1 cellular context compared by ENCODE assay signal in genomic region chr6:29942275-29943052, GRCh38.
TF ChIP-seq lines count a peak whose summit lies in the region.

Gene HLA-A (plus strand): TSS chr6:29942532. CDS start chr6:29942554, 22 bp downstream.

TF ChIP-seq in HepG2, 621 proteins besides CTCF, POLR2A, EP300 and RAD21 (continued from another document and continues in another):
- TF ChIP-seq AKNA (CRISPR knock-in tag; IDR thresholded peaks at IDR 0.05; ENCODE audit: borderline replicate concordance) (no peak), KAT2B (IDR thresholded peaks at IDR 0.05; ENCODE audit: borderline replicate concordance, low read depth, low read length) (no peak), HNF4A (CRISPR knock-in tag; IDR thresholded peaks at IDR 0.05) (peak; percentile 47), ZNF33B (CRISPR knock-in tag; IDR thresholded peaks at IDR 0.05) (no peak), ZMYM4 (CRISPR knock-in tag; IDR thresholded peaks at IDR 0.05) (no peak), ZNF260 (CRISPR knock-in tag; IDR thresholded peaks at IDR 0.05; ENCODE audit: borderline replicate concordance, low read depth) (no peak), SIN3A (IDR thresholded peaks at IDR 0.05; ENCODE audit: borderline replicate concordance, low read depth, low read length) (0 out of 2 replicates have a peak, but pooled peaks have one; percentile 55), DR1 (CRISPR knock-in tag; IDR thresholded peaks at IDR 0.05) (peak; percentile 53), HNF4G (IDR thresholded peaks at IDR 0.05; ENCODE audit: borderline replicate concordance, low read depth, low read length) (peak; percentile 43; the same call in 1 of the 2 replicates), HNF4G (CRISPR knock-in tag; IDR thresholded peaks at IDR 0.05; ENCODE audit: borderline replicate concordance, low read depth) (no peak), ZNF432 (CRISPR knock-in tag; IDR thresholded peaks at IDR 0.05; ENCODE audit: borderline replicate concordance) (no peak), MEIS1 (CRISPR knock-in tag; IDR thresholded peaks at IDR 0.05; ENCODE audit: borderline replicate concordance) (no peak), ZNF782 (CRISPR knock-in tag; IDR thresholded peaks at IDR 0.05; ENCODE audit: borderline replicate concordance) (no peak), AGO2 (optimal IDR thresholded peaks at IDR 0.05; ENCODE audit: low read depth, low read length) (no peak), JUNB (CRISPR knock-in tag; IDR thresholded peaks at IDR 0.05; ENCODE audit: borderline replicate concordance) (no peak), NR0B2 (CRISPR knock-in tag; IDR thresholded peaks at IDR 0.05) (no peak), ARNTL (CRISPR knock-in tag; IDR thresholded peaks at IDR 0.05) (no peak), ZNF281 (CRISPR knock-in tag; IDR thresholded peaks at IDR 0.05; ENCODE audit: borderline replicate concordance) (no peak), BCL6 (CRISPR knock-in tag; IDR thresholded peaks at IDR 0.05) (no peak), KDM2A (CRISPR knock-in tag; IDR thresholded peaks at IDR 0.05; ENCODE audit: borderline replicate concordance, low read depth) (peak; percentile 55; the same call in 1 of the 2 replicates), ZNF580 (CRISPR knock-in tag; IDR thresholded peaks at IDR 0.05; ENCODE audit: borderline replicate concordance, low read depth) (no peak), ZNF792 (CRISPR knock-in tag; IDR thresholded peaks at IDR 0.05) (no peak), MYC (CRISPR knock-in tag; IDR thresholded peaks at IDR 0.05; ENCODE audit: borderline replicate concordance) (0 out of 2 replicates have a peak, but pooled peaks have one; percentile 28), ZNF75D (CRISPR knock-in tag; IDR thresholded peaks at IDR 0.05; ENCODE audit: borderline replicate concordance) (no peak), ZNF572 (CRISPR knock-in tag; IDR thresholded peaks at IDR 0.05) (no peak), FOXJ3 (CRISPR knock-in tag; IDR thresholded peaks at IDR 0.05; ENCODE audit: borderline replicate concordance) (no peak), NR2F2 (IDR thresholded peaks at IDR 0.05; ENCODE audit: borderline replicate concordance, low read depth) (no peak), GZF1 (CRISPR knock-in tag; IDR thresholded peaks at IDR 0.05) (no peak), ZNF263 (CRISPR knock-in tag; IDR thresholded peaks at IDR 0.05) (0 out of 2 replicates have a peak, but pooled peaks have one; percentile 21), PHB2 (IDR thresholded peaks at IDR 0.05; ENCODE audit: partially characterized antibody) (no peak), NR2F6 (IDR thresholded peaks at IDR 0.05) (no peak), NR2F6 (CRISPR knock-in tag; IDR thresholded peaks at IDR 0.05) (no peak), ZNF414 (CRISPR knock-in tag; IDR thresholded peaks at IDR 0.05) (no peak), AHR (CRISPR knock-in tag; IDR thresholded peaks at IDR 0.05) (no peak), ZNF703 (CRISPR knock-in tag; IDR thresholded peaks at IDR 0.05; ENCODE audit: borderline replicate concordance) (no peak), CHCHD3 (CRISPR knock-in tag; IDR thresholded peaks at IDR 0.05) (no peak), HNRNPLL (IDR thresholded peaks at IDR 0.05; ENCODE audit: low read depth, low read length, poor library complexity, severe bottlenecking) (peak; percentile 38), MLXIP (CRISPR knock-in tag; IDR thresholded peaks at IDR 0.05; ENCODE audit: borderline replicate concordance) (no peak), SP2 (CRISPR knock-in tag; IDR thresholded peaks at IDR 0.05) (no peak), FOXO1 (CRISPR knock-in tag; IDR thresholded peaks at IDR 0.05) (no peak), NFRKB (IDR thresholded peaks at IDR 0.05) (no peak)
- TF ChIP-seq, protein P1, sequence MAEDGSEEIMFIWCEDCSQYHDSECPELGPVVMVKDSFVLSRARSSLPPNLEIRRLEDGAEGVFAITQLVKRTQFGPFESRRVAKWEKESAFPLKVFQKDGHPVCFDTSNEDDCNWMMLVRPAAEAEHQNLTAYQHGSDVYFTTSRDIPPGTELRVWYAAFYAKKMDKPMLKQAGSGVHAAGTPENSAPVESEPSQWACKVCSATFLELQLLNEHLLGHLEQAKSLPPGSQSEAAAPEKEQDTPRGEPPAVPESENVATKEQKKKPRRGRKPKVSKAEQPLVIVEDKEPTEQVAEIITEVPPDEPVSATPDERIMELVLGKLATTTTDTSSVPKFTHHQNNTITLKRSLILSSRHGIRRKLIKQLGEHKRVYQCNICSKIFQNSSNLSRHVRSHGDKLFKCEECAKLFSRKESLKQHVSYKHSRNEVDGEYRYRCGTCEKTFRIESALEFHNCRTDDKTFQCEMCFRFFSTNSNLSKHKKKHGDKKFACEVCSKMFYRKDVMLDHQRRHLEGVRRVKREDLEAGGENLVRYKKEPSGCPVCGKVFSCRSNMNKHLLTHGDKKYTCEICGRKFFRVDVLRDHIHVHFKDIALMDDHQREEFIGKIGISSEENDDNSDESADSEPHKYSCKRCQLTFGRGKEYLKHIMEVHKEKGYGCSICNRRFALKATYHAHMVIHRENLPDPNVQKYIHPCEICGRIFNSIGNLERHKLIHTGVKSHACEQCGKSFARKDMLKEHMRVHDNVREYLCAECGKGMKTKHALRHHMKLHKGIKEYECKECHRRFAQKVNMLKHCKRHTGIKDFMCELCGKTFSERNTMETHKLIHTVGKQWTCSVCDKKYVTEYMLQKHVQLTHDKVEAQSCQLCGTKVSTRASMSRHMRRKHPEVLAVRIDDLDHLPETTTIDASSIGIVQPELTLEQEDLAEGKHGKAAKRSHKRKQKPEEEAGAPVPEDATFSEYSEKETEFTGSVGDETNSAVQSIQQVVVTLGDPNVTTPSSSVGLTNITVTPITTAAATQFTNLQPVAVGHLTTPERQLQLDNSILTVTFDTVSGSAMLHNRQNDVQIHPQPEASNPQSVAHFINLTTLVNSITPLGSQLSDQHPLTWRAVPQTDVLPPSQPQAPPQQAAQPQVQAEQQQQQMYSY (CRISPR knock-in tag; IDR thresholded peaks at IDR 0.05), result peak; percentile 94
- TF ChIP-seq, protein P2, sequence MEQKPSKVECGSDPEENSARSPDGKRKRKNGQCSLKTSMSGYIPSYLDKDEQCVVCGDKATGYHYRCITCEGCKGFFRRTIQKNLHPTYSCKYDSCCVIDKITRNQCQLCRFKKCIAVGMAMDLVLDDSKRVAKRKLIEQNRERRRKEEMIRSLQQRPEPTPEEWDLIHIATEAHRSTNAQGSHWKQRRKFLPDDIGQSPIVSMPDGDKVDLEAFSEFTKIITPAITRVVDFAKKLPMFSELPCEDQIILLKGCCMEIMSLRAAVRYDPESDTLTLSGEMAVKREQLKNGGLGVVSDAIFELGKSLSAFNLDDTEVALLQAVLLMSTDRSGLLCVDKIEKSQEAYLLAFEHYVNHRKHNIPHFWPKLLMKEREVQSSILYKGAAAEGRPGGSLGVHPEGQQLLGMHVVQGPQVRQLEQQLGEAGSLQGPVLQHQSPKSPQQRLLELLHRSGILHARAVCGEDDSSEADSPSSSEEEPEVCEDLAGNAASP (CRISPR knock-in tag; IDR thresholded peaks at IDR 0.05; ENCODE audit: borderline replicate concordance), result no peak
- TF ChIP-seq, protein P3, sequence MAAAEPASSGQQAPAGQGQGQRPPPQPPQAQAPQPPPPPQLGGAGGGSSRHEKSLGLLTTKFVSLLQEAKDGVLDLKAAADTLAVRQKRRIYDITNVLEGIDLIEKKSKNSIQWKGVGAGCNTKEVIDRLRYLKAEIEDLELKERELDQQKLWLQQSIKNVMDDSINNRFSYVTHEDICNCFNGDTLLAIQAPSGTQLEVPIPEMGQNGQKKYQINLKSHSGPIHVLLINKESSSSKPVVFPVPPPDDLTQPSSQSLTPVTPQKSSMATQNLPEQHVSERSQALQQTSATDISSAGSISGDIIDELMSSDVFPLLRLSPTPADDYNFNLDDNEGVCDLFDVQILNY (CRISPR knock-in tag; conservative IDR thresholded peaks at IDR 0.05), result no peak
